Comparison of ENCODE assay signal across 23 cellular contexts in genomic region chr9:106956971-106957370, GRCh38.
DNase-seq lines count a peak whose midpoint lies in the region; ATAC-seq and TF ChIP-seq lines count a peak whose summit lies in the region.
"Had no signal": no experiment of that assay in that cellular context is flagged by ENCODE, and none has a peak within 500 bp of the region (broad histone marks: within the 10 kb centered on the region; RNA-seq: fewer than 3 reads in every experiment).

No MANE protein-coding gene starts in this region.

- no peak for ATAC-seq in GM19397 (IDR thresholded peaks at IDR 0.05; ENCODE audit: unreplicated experiment)
- no peak for ATAC-seq in HG02759 (IDR thresholded peaks at IDR 0.05; ENCODE audit: unreplicated experiment)
- ATAC-seq: activated CD8-positive, alpha-beta T cell treated with anti-CD3 and anti-CD28 coated beads, Interleukin-2, amount 10 ng/mL, durations not matched to agents 7 days and 5 days; activated naive CD8-positive, alpha-beta T cell treated with anti-CD3 and anti-CD28 coated beads, Interleukin-2, amount 50 U/mL, for 24 hours; activated T-helper 17 cell treated with anti-CD3 and anti-CD28 coated beads, Interleukin-2, amount 50 U/mL, for 72 hours had no signal

- no peak overlapping the region for H3K4me3 Mint-ChIP-seq in MCF 10A (ENCODE audit: unreplicated experiment)
- H3K4me3 Mint-ChIP-seq: activated CD8-positive, alpha-beta T cell treated with anti-CD3 and anti-CD28 coated beads, Interleukin-2, amount 10 ng/mL, durations not matched to agents 7 days and 5 days; activated naive CD8-positive, alpha-beta T cell treated with anti-CD3 and anti-CD28 coated beads, Interleukin-2, amount 50 U/mL, for 24 hours; activated T-helper 17 cell treated with anti-CD3 and anti-CD28 coated beads, Interleukin-2, amount 50 U/mL, for 72 hours; endodermal cell had no signal

- TF ChIP-seq CTCF in MCF 10A (IDR thresholded peaks at IDR 0.05; ENCODE audit: unreplicated experiment): no peak
- no peak for TF ChIP-seq CTCF in breast epithelium (IDR thresholded peaks at IDR 0.05)
- no peak for TF ChIP-seq CTCF in astrocyte of the cerebellum (IDR thresholded peaks at IDR 0.05; ENCODE audit: low read depth, low read length, missing control alignments)
- TF ChIP-seq CTCF in foreskin fibroblast (IDR thresholded peaks at IDR 0.05; ENCODE audit: low read depth, low read length): no peak
- no peak for TF ChIP-seq CTCF in MM.1S (IDR thresholded peaks at IDR 0.05; ENCODE audit: low read length)

- no peaks in the 10 kb centered on the region for H3K79me2 ChIP-seq in MM.1S (ENCODE audit: low read length)

- peaks cover 14% of the 10 kb centered on the region for H3K9me3 Mint-ChIP-seq in MCF 10A (ENCODE audit: unreplicated experiment)
- H3K9me3 Mint-ChIP-seq: activated naive CD8-positive, alpha-beta T cell treated with anti-CD3 and anti-CD28 coated beads, Interleukin-2, amount 50 U/mL, for 24 hours had no signal

- no peak overlapping the region for H3K4me3 ChIP-seq in breast epithelium
- H3K4me3 ChIP-seq in astrocyte of the cerebellum (ENCODE audit: low read depth, low read length): no peak overlapping the region
- no peak overlapping the region for H3K4me3 ChIP-seq in foreskin fibroblast (ENCODE audit: low read depth in 1 of 2, low read length in 2 of 2)
- H3K4me3 ChIP-seq in MM.1S (ENCODE audit: low read length): no peak overlapping the region
- H3K4me3 ChIP-seq: lung, SJCRH30 had no signal

- CTCF ChIA-PET in MCF 10A (lab: Yijun Ruan, JAX): interaction anchor here (0.6 to 1.0 kb wide), 4 partner anchors 10 to 90 kb away, joined by 3 to 4 read pairs (median 3); no protein-coding TSS in a partner anchor

- TF ChIP-seq POLR2A in breast epithelium (IDR thresholded peaks at IDR 0.05): no peak

- H3K4me1 Mint-ChIP-seq in MCF 10A (ENCODE audit: insufficient read depth, unreplicated experiment): peaks cover 25% of the 10 kb centered on the region
- H3K4me1 Mint-ChIP-seq: activated naive CD8-positive, alpha-beta T cell treated with anti-CD3 and anti-CD28 coated beads, Interleukin-2, amount 50 U/mL, for 24 hours; activated T-helper 17 cell treated with anti-CD3 and anti-CD28 coated beads, Interleukin-2, amount 50 U/mL, for 72 hours had no signal

- POLR2A ChIA-PET in MCF 10A (lab: Yijun Ruan, JAX): interaction anchor here (0.6 to 1.5 kb wide), 2 partner anchors 8 to 39 kb away, joined by 3 to 4 read pairs; no protein-coding TSS in a partner anchor

- no peak overlapping the region for H3K27ac ChIP-seq in breast epithelium
- H3K27ac ChIP-seq in MM.1S (ENCODE audit: low read length): no peak overlapping the region
- H3K27ac ChIP-seq: 22Rv1, HL-60, SJCRH30 had no signal

- H3K4me1 ChIP-seq in breast epithelium: no peaks in the 10 kb centered on the region
- H3K4me1 ChIP-seq in MM.1S (ENCODE audit: low read length): no peaks in the 10 kb centered on the region
- H3K4me1 ChIP-seq: SJCRH30 had no signal

- no peaks in the 10 kb centered on the region for H3F3A ChIP-seq in MM.1S (ENCODE audit: insufficient read depth, low read length)

- peak overlapping the region; percentile 22 for H3K27ac Mint-ChIP-seq in MCF 10A (ENCODE audit: low read depth, unreplicated experiment)
- H3K27ac Mint-ChIP-seq: activated CD8-positive, alpha-beta T cell treated with anti-CD3 and anti-CD28 coated beads, Interleukin-2, amount 10 ng/mL, durations not matched to agents 7 days and 5 days; activated naive CD8-positive, alpha-beta T cell treated with anti-CD3 and anti-CD28 coated beads, Interleukin-2, amount 50 U/mL, for 24 hours; activated T-helper 17 cell treated with anti-CD3 and anti-CD28 coated beads, Interleukin-2, amount 50 U/mL, for 72 hours; endodermal cell had no signal

- intact Hi-C loops in MCF 10A (cut with micrococcal nuclease): no loop called here
- intact Hi-C loops in breast epithelium (cut with DNase I; ENCODE audit: low total_unique reads): loop anchor here (10.0 kb wide), 1 partner anchor 512 kb away; no protein-coding TSS in a partner anchor

- BruUV-seq in MCF 10A (replicated peaks; lab: Mats Ljungman, UMichigan): no TSS peak

- no peak overlapping the region for H2AFZ ChIP-seq in MM.1S (ENCODE audit: low read length)

- H3K9ac ChIP-seq in MM.1S (ENCODE audit: low read length): no peak overlapping the region

- no peaks in the 10 kb centered on the region for H3K9me2 ChIP-seq in MM.1S (replicated peaks; ENCODE audit: insufficient read depth, low read length)

- no peaks in the 10 kb centered on the region for H3K27me3 Mint-ChIP-seq in MCF 10A (ENCODE audit: insufficient read depth, unreplicated experiment)
- H3K27me3 Mint-ChIP-seq: activated naive CD8-positive, alpha-beta T cell treated with anti-CD3 and anti-CD28 coated beads, Interleukin-2, amount 50 U/mL, for 24 hours; activated T-helper 17 cell treated with anti-CD3 and anti-CD28 coated beads, Interleukin-2, amount 50 U/mL, for 72 hours had no signal

- no peaks in the 10 kb centered on the region for H3K9me3 ChIP-seq in breast epithelium
- no peaks in the 10 kb centered on the region for H3K9me3 ChIP-seq in MM.1S (replicated peaks; ENCODE audit: insufficient read depth, low read length)
- H3K9me3 ChIP-seq: SJCRH30 had no signal

- in situ Hi-C loops in astrocyte of the cerebellum (cut with HindIII; ENCODE audit: low sequenced_read_pairs): no loop called here

- no peaks in the 10 kb centered on the region for H3K27me3 ChIP-seq in breast epithelium
- H3K27me3 ChIP-seq in MM.1S (replicated peaks; ENCODE audit: insufficient read depth, low read length): no peaks in the 10 kb centered on the region
- H3K27me3 ChIP-seq: SJCRH30 had no signal

- no peak for DNase-seq in MCF 10A (ENCODE audit: unreplicated experiment)
- no peak for DNase-seq in breast epithelium (ENCODE audit: low spot score in 2 of 2)
- peak; percentile 54 for DNase-seq in astrocyte of the cerebellum (ENCODE audit: low read depth)
- peak; percentile 57 to 68 for DNase-seq in foreskin fibroblast
- DNase-seq in stromal cell of bone marrow (ENCODE audit: low read depth): peak; percentile 69
- no peak for DNase-seq in MM.1S
- DNase-seq: activated CD4-positive, CD25-positive, alpha-beta regulatory T cell; activated CD8-positive, alpha-beta T cell treated with anti-CD3 and anti-CD28 coated beads, Interleukin-2, amount 10 ng/mL, durations not matched to agents 7 days and 5 days; activated naive CD8-positive, alpha-beta T cell treated with anti-CD3 and anti-CD28 coated beads, Interleukin-2, amount 50 U/mL, for 24 hours; DMS53; endodermal cell; NCI-H1092 treated with DMSO at 0.1 percent for 48 hours; NCI-H526 treated with DMSO at 0.1 percent for 48 hours; OCI-M1; SJCRH30; stimulated activated naive CD4-positive, alpha-beta T cell; trophoblast cell had no signal

- no peaks in the 10 kb centered on the region for H3K36me3 ChIP-seq in breast epithelium
- no peaks in the 10 kb centered on the region for H3K36me3 ChIP-seq in MM.1S (replicated peaks; ENCODE audit: insufficient read depth, low read length)

- no peak overlapping the region for H3K4me2 ChIP-seq in MM.1S (ENCODE audit: low read depth, low read length)

- H3K36me3 Mint-ChIP-seq in MCF 10A (ENCODE audit: insufficient read depth, unreplicated experiment): peaks cover 38% of the 10 kb centered on the region

- H4K20me1 ChIP-seq in MM.1S (ENCODE audit: insufficient read depth, low read length): no peaks in the 10 kb centered on the region

Comparison
In these comparisons a context has a peak if more than half of its experiments do, and no peak if none do; other contexts are left out.
1. DNase-seq: peak in astrocyte of the cerebellum (single experiment), foreskin fibroblast (2 of 2) and stromal cell of bone marrow (single experiment); none in MCF 10A (single experiment), breast epithelium (0 of 2) and MM.1S (single experiment).